In the genomic region with DNA sequence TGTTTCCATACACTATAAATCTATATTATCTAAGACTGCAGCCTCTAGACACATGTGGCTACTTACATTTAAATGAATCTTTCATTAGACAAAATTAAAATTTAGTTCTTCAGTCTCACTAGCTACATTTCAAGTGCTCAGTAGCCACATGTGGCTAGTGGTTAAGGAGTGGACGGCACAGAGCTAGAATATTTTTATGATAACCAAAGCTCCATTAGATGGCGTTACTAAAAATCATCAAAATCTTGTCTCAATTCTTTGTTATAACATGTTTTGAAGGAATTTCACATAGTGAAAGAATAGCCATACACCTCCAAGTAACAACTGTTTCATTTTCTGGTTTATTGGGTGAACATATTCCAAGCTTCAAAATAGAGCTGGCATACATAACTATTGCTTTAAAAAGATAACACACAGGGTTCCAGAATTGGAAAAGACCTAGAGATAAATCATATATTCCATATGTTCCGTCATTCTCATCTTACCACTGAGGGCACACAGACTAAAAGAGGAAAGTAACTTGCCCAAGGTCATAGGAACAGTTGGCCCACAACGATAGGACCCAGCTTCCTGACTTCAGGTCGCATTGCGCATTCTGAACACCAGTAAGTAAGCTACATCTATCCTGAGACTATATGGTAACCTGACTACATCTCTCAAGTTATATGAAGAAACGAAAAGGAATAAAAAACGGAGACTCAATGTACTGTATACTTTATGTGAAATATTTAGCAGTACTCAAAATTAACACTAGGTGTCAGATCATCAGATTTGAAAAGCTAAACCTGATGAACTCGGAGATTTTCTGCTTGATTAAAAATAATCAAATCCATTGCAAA, we compare ENCODE assay signal across 8 cellular contexts.
A peak's percentile ranks its signal among the peaks of the same experiment; 100 is the strongest.
DNase-seq lines count a peak whose midpoint lies in the region; ATAC-seq, FAIRE-seq and TF ChIP-seq lines count a peak whose summit lies in the region.

No MANE protein-coding gene starts in this region.

- peak overlapping the region; percentile 87 for H3K4me2 ChIP-seq in A549

- H3K9me3 Mint-ChIP-seq in natural killer cell = no peaks in the 10 kb centered on the region

- no peaks in the 10 kb centered on the region for H3K36me3 Mint-ChIP-seq in natural killer cell

- TF ChIP-seq RAD21 in A549 (conservative IDR thresholded peaks at IDR 0.05 in 1 of 2, IDR thresholded peaks at IDR 0.05 in 1 of 2) = peak; percentile 62 to 73

- no peak overlapping the region for H3K27ac Mint-ChIP-seq in natural killer cell

- DNase-seq in A549 (ENCODE audit: low read depth in 1 of 2, low spot score in 1 of 2) (peak in 1 of 2 experiments; percentile 42), GM18507 (ENCODE audit: extremely low spot score, insufficient read length, low read depth) (no peak), NCI-H69 (lab: John Stamatoyannopoulos, UW) (peak; percentile 53), choroid plexus epithelial cell (ENCODE audit: low read depth) (peak; percentile 60), natural killer cell (no peak), mesenteric fat pad (ENCODE audit: low spot score) (no peak)
- DNase-seq in activated CD8-positive, alpha-beta memory T cell treated with anti-CD3 and anti-CD28 coated beads for 24 hours = no peak

- H3K4me3 ChIP-seq in A549 = peak overlapping the region; percentile 43
- no peak overlapping the region for H3K4me3 ChIP-seq in choroid plexus epithelial cell (ENCODE audit: low read depth, low read length)

- no peak overlapping the region for H3K4me3 Mint-ChIP-seq in natural killer cell

- ATAC-seq in A549 (peak; percentile 69 to 77; a peak in 5 of 6 replicates), natural killer cell (peak in 2 of 3 donors; percentile 31 to 49), GM21717 (IDR thresholded peaks at IDR 0.05; ENCODE audit: unreplicated experiment) (no peak)

- H3K4me1 ChIP-seq in A549 = peaks cover 34% of the 10 kb centered on the region

- H3K27ac ChIP-seq in A549 = peak overlapping the region; percentile 74 to 84

- FAIRE-seq in A549 (lab: Jason Lieb, UNC) (peak; percentile 7), GM18507 (lab: Jason Lieb, UNC) (peak; percentile 31)

- H3K9me3 ChIP-seq in A549 = 0 out of 3 replicates have a peak, but pooled peaks cover 3% of the 10 kb centered on the region

- CTCF ChIA-PET in A549 (lab: Yijun Ruan, JAX) = interaction anchor here (0.6 to 5.2 kb wide), 92 partner anchors 9 to 458 kb away, joined by 3 to 79 read pairs (median 4); partner anchors contain the start of gene MET

- peaks cover 26 to 53% of the 10 kb centered on the region in 2 donors for H3K27me3 Mint-ChIP-seq in natural killer cell (ENCODE audit: low read depth in 2 of 2)

- 5% methylated on average over 9 of the region's 9 CpGs for WGBS in A549 (ENCODE audit: missing lambda C conversion rate)

- POLR2A ChIA-PET in A549 (lab: Yijun Ruan, JAX) = interaction anchor here (0.7 to 1.7 kb wide), 4 partner anchors 11 to 80 kb away, joined by 3 to 6 read pairs (median 4); no protein-coding TSS in a partner anchor

- intact Hi-C loops in natural killer cell (cut with micrococcal nuclease) = loop anchor here (10.0 kb wide), 1 partner anchor 213 kb away; no protein-coding TSS in a partner anchor

- TF ChIP-seq POLR2A in A549 (IDR thresholded peaks at IDR 0.05; ENCODE audit: low read length) = no peak

- peaks cover 18 to 22% of the 10 kb centered on the region in 2 donors for H3K4me1 Mint-ChIP-seq in natural killer cell

- TF ChIP-seq EP300 in A549 (IDR thresholded peaks at IDR 0.05) = no peak

- TF ChIP-seq CTCF in A549 (IDR thresholded peaks at IDR 0.05) (peak; percentile 75), choroid plexus epithelial cell (conservative IDR thresholded peaks at IDR 0.05; ENCODE audit: low read depth, low read length) (peak; percentile 53), natural killer cell (IDR thresholded peaks at IDR 0.05) (peak; percentile 64)

TF ChIP-seq in A549, 52 proteins besides CTCF, POLR2A, EP300 and RAD21:
- TF ChIP-seq FOSL2 (IDR thresholded peaks at IDR 0.05) = no peak
- TF ChIP-seq FOSL2 (CRISPR knock-in tag; IDR thresholded peaks at IDR 0.05) = no peak
- TF ChIP-seq EHF (CRISPR knock-in tag; IDR thresholded peaks at IDR 0.05) = no peak
- peak; percentile 88 for TF ChIP-seq SMC3 (IDR thresholded peaks at IDR 0.05)

Comparison
In these comparisons a context has a peak if more than half of its experiments do, and no peak if none do; other contexts are left out.
1. DNase-seq: peak in NCI-H69 (single experiment) and choroid plexus epithelial cell (single experiment); none in GM18507 (single experiment), natural killer cell (single experiment), activated CD8-positive, alpha-beta memory T cell treated with anti-CD3 and anti-CD28 coated beads for 24 hours (single experiment) and mesenteric fat pad (single experiment).
2. Peak in every context shown above with its lines, with median percentiles within 50 percentile points of each other: CTCF ChIP-seq.